8 cellular contexts compared by ENCODE assay signal in genomic region chr10:3173173-3173878, GRCh38. TPM values are rescaled to one million over a fixed set of nuclear protein-coding genes. Genes with fewer than 3 reads are reported as not detected.
DNase-seq lines count a peak whose midpoint lies in the region; ATAC-seq and TF ChIP-seq lines count a peak whose summit lies in the region.

No MANE protein-coding gene starts in this region.

- H4K20me1 ChIP-seq in osteoblast (ENCODE audit: insufficient read depth, low read length), result peaks cover 17% of the 10 kb centered on the region

- intact Hi-C loops in esophagus muscularis mucosa (cut with DNase I), result no loop called here

- no peak for TF ChIP-seq EP300 in esophagus muscularis mucosa (IDR thresholded peaks at IDR 0.05)

- peak overlapping the region; percentile 31 for H3K4me3 ChIP-seq in SJSA1
- peak overlapping the region; percentile 73 to 95 (median 74) for H3K4me3 ChIP-seq in esophagus muscularis mucosa
- H3K4me3 ChIP-seq in osteoblast (ENCODE audit: insufficient read depth, low read length), result peak overlapping the region; percentile 65

- H2AFZ ChIP-seq in osteoblast (ENCODE audit: low read length), result peak overlapping the region; percentile 46

- peaks cover 37% of the 10 kb centered on the region for H3K79me2 ChIP-seq in osteoblast (ENCODE audit: insufficient read depth, low read length)

- DNase-seq in COLO668 (lab: John Stamatoyannopoulos, UW; ENCODE audit: unreplicated experiment), result peak; percentile 94
- DNase-seq in GM19240 (ENCODE audit: insufficient read length, low spot score), result peak; percentile 48
- DNase-seq in SJSA1 (ENCODE audit: low read depth in 1 of 2, low spot score in 2 of 2), result peak in 1 of 2 experiments; percentile 50
- no peak for DNase-seq in esophagus muscularis mucosa (ENCODE audit: extremely low spot score)
- no peak for DNase-seq in osteoblast (ENCODE audit: insufficient read length, low spot score, missing footprints)
- no peak for DNase-seq in inferior parietal cortex (ENCODE audit: extremely low spot score)
- DNase-seq in HK-2 (ENCODE audit: unreplicated experiment), result no peak

- peaks cover 27% of the 10 kb centered on the region for H3K36me3 ChIP-seq in SJSA1
- peaks cover 14 to 18% (median 16%) of the 10 kb centered on the region in 4 donors for H3K36me3 ChIP-seq in esophagus muscularis mucosa
- peaks cover 20% of the 10 kb centered on the region for H3K36me3 ChIP-seq in osteoblast (ENCODE audit: insufficient read depth, low read length)

- H3K27ac ChIP-seq in SJSA1 (no peak overlapping the region), esophagus muscularis mucosa (replicated peaks in 1 of 4) (peak overlapping the region in 1 of 4 donors; percentile 84), osteoblast (ENCODE audit: low read depth, low read length) (no peak overlapping the region)

- peak; percentile 25 for ATAC-seq in HG03196 (IDR thresholded peaks at IDR 0.05; ENCODE audit: unreplicated experiment)

- no peaks in the 10 kb centered on the region for H3K27me3 ChIP-seq in SJSA1 (replicated peaks)
- H3K27me3 ChIP-seq in esophagus muscularis mucosa, result no peaks in the 10 kb centered on the region
- peaks cover 24% of the 10 kb centered on the region for H3K27me3 ChIP-seq in osteoblast (ENCODE audit: insufficient read depth, low read length)

- TF ChIP-seq POLR2A in esophagus muscularis mucosa (IDR thresholded peaks at IDR 0.05; ENCODE audit: low read depth), result no peak

- peak overlapping the region; percentile 75 for H3K4me2 ChIP-seq in osteoblast (ENCODE audit: insufficient read depth, low read length)

- 5% methylated on average over 8 of the region's 26 CpGs for WGBS in esophagus muscularis mucosa

- no peak for TF ChIP-seq CTCF in esophagus muscularis mucosa (IDR thresholded peaks at IDR 0.05)
- no peak for TF ChIP-seq CTCF in osteoblast (IDR thresholded peaks at IDR 0.05; ENCODE audit: extremely low read depth, low read depth, low read length)

- H3K9me3 ChIP-seq in SJSA1 (replicated peaks) (no peaks in the 10 kb centered on the region), esophagus muscularis mucosa (no peaks in the 10 kb centered on the region), osteoblast (ENCODE audit: low read depth, low read length) (no peaks in the 10 kb centered on the region)

- H3K4me1 ChIP-seq in SJSA1 (replicated peaks) (peaks cover 5% of the 10 kb centered on the region), esophagus muscularis mucosa (peaks cover 9 to 29% (median 25%) of the 10 kb centered on the region in 4 donors), osteoblast (ENCODE audit: insufficient read depth, low read length) (peaks cover 2% of the 10 kb centered on the region)

RNA-seq across cellular contexts. Expression of gene PITRM1, which starts 0.7 kb away (rescaled TPM):
- 51.0 and 72.8 TPM in 2 replicates for total RNA-seq in SJSA1 (2014; rRNA removed; shearing (Covaris generic))
- total RNA-seq in esophagus muscularis mucosa, result 100 to 1,000 TPM in 1 of 4 donors, 10 to 100 TPM in 3; 75.5 to 103 (median 84.9) TPM
- 89.8 and 92.8 TPM in 2 replicates for total RNA-seq in osteoblast

Comparison
In these comparisons a context has a peak if more than half of its experiments do, and no peak if none do; other contexts are left out.
1. DNase-seq: peak in COLO668 (single experiment) and GM19240 (single experiment); none in esophagus muscularis mucosa (single experiment), osteoblast (single experiment), inferior parietal cortex (single experiment) and HK-2 (single experiment).
2. Peak in every context shown above with its lines, with median percentiles within 50 percentile points of each other: H3K4me3 ChIP-seq.